ENCODE assay signal across 8 cellular contexts in genomic region chr12:1995205-1995896, GRCh38. TPM values are rescaled to one million over a fixed set of nuclear protein-coding genes. Genes with fewer than 3 reads are reported as not detected.
DNase-seq lines count a peak whose midpoint lies in the region; ATAC-seq and TF ChIP-seq lines count a peak whose summit lies in the region.

No MANE protein-coding gene starts in this region.

- no peaks in the 10 kb centered on the region for H3K9me3 ChIP-seq in CD4-positive, alpha-beta T cell (ENCODE audit: control insufficient read depth, low read length)
- H3K9me3 ChIP-seq in hepatocyte (ENCODE audit: low read depth) (no peaks in the 10 kb centered on the region), Caco-2 (no peaks in the 10 kb centered on the region)

- CTCF ChIA-PET in CD4-positive, alpha-beta T cell (lab: Charles Lee): interaction anchor here (1.2 kb wide), 1 partner anchor 55 kb away, joined by 3 read pairs; no protein-coding TSS in a partner anchor
- CTCF ChIA-PET in Caco-2 (lab: Charles Lee): no interaction called here
- CTCF ChIA-PET in Calu3 (lab: Charles Lee): no interaction called here

- H3K4me3 ChIP-seq in GM23338 (no peak overlapping the region), hepatocyte (no peak overlapping the region), Caco-2 (ENCODE audit: low read depth, low read length) (no peak overlapping the region)

- POLR2A ChIA-PET in CD4-positive, alpha-beta T cell (lab: Charles Lee): no interaction called here
- POLR2A ChIA-PET in Caco-2 (lab: Charles Lee): no interaction called here

- no TSS peak for BruUV-seq in Caco-2 (replicated peaks; lab: Mats Ljungman, UMichigan)
- no TSS peak for BruUV-seq in Calu3 (replicated peaks; lab: Mats Ljungman, UMichigan)

- H3K4me1 ChIP-seq in GM23338 (ENCODE audit: insufficient read depth): peaks cover 37% of the 10 kb centered on the region
- peaks cover 23% of the 10 kb centered on the region for H3K4me1 ChIP-seq in hepatocyte (ENCODE audit: insufficient read depth)
- 0 out of 2 replicates have a peak, but pooled peaks cover 5% of the 10 kb centered on the region for H3K4me1 ChIP-seq in Caco-2

- peaks cover 76% of the 10 kb centered on the region for H3K36me3 Mint-ChIP-seq in CD4-positive, alpha-beta T cell (ENCODE audit: low read depth)
- H3K36me3 Mint-ChIP-seq in GM23338 (ENCODE audit: low read depth): peaks cover 31% of the 10 kb centered on the region
- no peaks in the 10 kb centered on the region for H3K36me3 Mint-ChIP-seq in Caco-2 (ENCODE audit: insufficient read depth, unreplicated experiment)
- no peaks in the 10 kb centered on the region for H3K36me3 Mint-ChIP-seq in Calu3 (ENCODE audit: insufficient read depth, unreplicated experiment)

- intact Hi-C loops in CD4-positive, alpha-beta T cell (cut with DNase I, micrococcal nuclease): no loop called here
- intact Hi-C loops in Caco-2 (cut with micrococcal nuclease; ENCODE audit: unreplicated experiment): no loop called here
- intact Hi-C loops in Calu3 (cut with micrococcal nuclease; ENCODE audit: unreplicated experiment): no loop called here

- WGBS in hepatocyte (ENCODE audit: low lambda C conversion rate, missing lambda C conversion rate): 92% methylated on average over 4 of the region's 4 CpGs

- H3K27me3 ChIP-seq in CD4-positive, alpha-beta T cell (ENCODE audit: control insufficient read depth, insufficient read depth, low read length): no peaks in the 10 kb centered on the region
- H3K27me3 ChIP-seq in GM23338 (ENCODE audit: insufficient read depth): no peaks in the 10 kb centered on the region
- no peaks in the 10 kb centered on the region for H3K27me3 ChIP-seq in hepatocyte
- H3K27me3 ChIP-seq in Caco-2 (replicated peaks; ENCODE audit: control insufficient read depth, insufficient read depth, low read length): no peaks in the 10 kb centered on the region

- no peak for TF ChIP-seq CTCF in CD4-positive, alpha-beta T cell (IDR thresholded peaks at IDR 0.05)
- TF ChIP-seq CTCF in GM23338 (conservative IDR thresholded peaks at IDR 0.05; ENCODE audit: low read depth in 2 of 2): no peak
- no peak for TF ChIP-seq CTCF in hepatocyte (IDR thresholded peaks at IDR 0.05; ENCODE audit: poor library complexity)
- no peak for TF ChIP-seq CTCF in Caco-2 (IDR thresholded peaks at IDR 0.05; ENCODE audit: insufficient read depth in 1 of 2, low read depth in 1 of 2, low read length in 1 of 2, severe bottlenecking in 1 of 2, unreplicated experiment in 1 of 2)
- TF ChIP-seq CTCF in Calu3 (IDR thresholded peaks at IDR 0.05; ENCODE audit: unreplicated experiment): no peak

- H3K79me2 ChIP-seq in GM23338 (replicated peaks; ENCODE audit: insufficient read depth) (peaks cover 16% of the 10 kb centered on the region), hepatocyte (peaks cover 38% of the 10 kb centered on the region)

- H3K27me3 Mint-ChIP-seq in CD4-positive, alpha-beta T cell: no peaks in the 10 kb centered on the region
- H3K27me3 Mint-ChIP-seq in GM23338 (ENCODE audit: insufficient read depth, low read depth, poor library complexity): no peaks in the 10 kb centered on the region
- no peaks in the 10 kb centered on the region for H3K27me3 Mint-ChIP-seq in Caco-2 (ENCODE audit: insufficient read depth, unreplicated experiment)
- no peaks in the 10 kb centered on the region for H3K27me3 Mint-ChIP-seq in Calu3 (ENCODE audit: unreplicated experiment)

- H3K27ac ChIP-seq in CD4-positive, alpha-beta T cell (ENCODE audit: low read depth, low read length): no peak overlapping the region
- H3K27ac ChIP-seq in GM23338 (ENCODE audit: low read depth): no peak overlapping the region; the same call in 1 of the 2 replicates
- H3K27ac ChIP-seq in hepatocyte: peak overlapping the region; percentile 87

- peak overlapping the region; percentile 86 for H3K27ac Mint-ChIP-seq in CD4-positive, alpha-beta T cell
- H3K27ac Mint-ChIP-seq in GM23338: peak overlapping the region; percentile 79
- H3K27ac Mint-ChIP-seq in Caco-2 (ENCODE audit: unreplicated experiment): no peak overlapping the region
- H3K27ac Mint-ChIP-seq in Calu3 (ENCODE audit: unreplicated experiment): no peak overlapping the region

- no peaks in the 10 kb centered on the region for H3K9me3 Mint-ChIP-seq in CD4-positive, alpha-beta T cell
- no peaks in the 10 kb centered on the region for H3K9me3 Mint-ChIP-seq in GM23338
- H3K9me3 Mint-ChIP-seq in Caco-2 (ENCODE audit: unreplicated experiment): no peaks in the 10 kb centered on the region
- H3K9me3 Mint-ChIP-seq in Calu3 (ENCODE audit: low read depth, unreplicated experiment): no peaks in the 10 kb centered on the region

- H3K4me2 ChIP-seq in GM23338 (peak overlapping the region; percentile 6), hepatocyte (no peak overlapping the region)

- no peaks in the 10 kb centered on the region for H3F3A ChIP-seq in GM23338 (replicated peaks; ENCODE audit: low read depth)

- H3K4me1 Mint-ChIP-seq in CD4-positive, alpha-beta T cell (ENCODE audit: low read depth): peaks cover 53% of the 10 kb centered on the region
- H3K4me1 Mint-ChIP-seq in GM23338 (peaks cover 45% of the 10 kb centered on the region), Caco-2 (ENCODE audit: low read depth, unreplicated experiment) (no peaks in the 10 kb centered on the region), Calu3 (ENCODE audit: low read depth, unreplicated experiment) (no peaks in the 10 kb centered on the region)

- no peak for ATAC-seq in CD4-positive, alpha-beta T cell (ENCODE audit: poor library complexity)
- ATAC-seq in GM23338 (peak; percentile 54), HG03196 (IDR thresholded peaks at IDR 0.05; ENCODE audit: unreplicated experiment) (no peak)

- H4K20me1 ChIP-seq in GM23338 (replicated peaks; ENCODE audit: insufficient read depth) (no peaks in the 10 kb centered on the region), hepatocyte (ENCODE audit: insufficient read depth, poor library complexity, severe bottlenecking) (no peaks in the 10 kb centered on the region)

- DNase-seq in CD4-positive, alpha-beta T cell: no peak
- DNase-seq in GM23338 (ENCODE audit: low spot score) (no peak), OCI-M1 (lab: John Stamatoyannopoulos, UW) (peak; percentile 24), hepatocyte (ENCODE audit: low spot score) (no peak), Caco-2 (no peak), Calu3 (no peak)
- no peak for DNase-seq in stimulated activated CD4-positive, alpha-beta T cell treated with anti-CD3 and anti-CD28 coated beads, Interleukin-15, amount 100 ng/mL, for 24 hours

- H2AFZ ChIP-seq in GM23338: no peak overlapping the region
- H2AFZ ChIP-seq in hepatocyte: no peak overlapping the region

- H3K9me2 ChIP-seq in GM23338 (ENCODE audit: insufficient read depth): no peaks in the 10 kb centered on the region
- H3K9me2 ChIP-seq in hepatocyte (replicated peaks; ENCODE audit: insufficient read depth): no peaks in the 10 kb centered on the region

- H3K4me3 Mint-ChIP-seq in CD4-positive, alpha-beta T cell: no peak overlapping the region
- H3K4me3 Mint-ChIP-seq in GM23338 (peak overlapping the region; percentile 18; the same call in 2 of the 3 replicates), Caco-2 (ENCODE audit: unreplicated experiment) (no peak overlapping the region), Calu3 (ENCODE audit: low read depth, unreplicated experiment) (no peak overlapping the region)

- H3K36me3 ChIP-seq in GM23338 (ENCODE audit: insufficient read depth): no peaks in the 10 kb centered on the region
- no peaks in the 10 kb centered on the region for H3K36me3 ChIP-seq in hepatocyte (replicated peaks; ENCODE audit: insufficient read depth, low read depth)
- no peaks in the 10 kb centered on the region; the same call in 1 of the 2 replicates for H3K36me3 ChIP-seq in Caco-2 (ENCODE audit: control insufficient read depth, insufficient read depth, low read length)

TF ChIP-seq in GM23338, 12 proteins besides CTCF, POLR2A, EP300 and RAD21 (continues in another document):
- TF ChIP-seq EZH2phosphoT487 (IDR thresholded peaks at IDR 0.05; ENCODE audit: unreplicated experiment) (no peak), ZNF331 (CRISPR knock-in tag; IDR thresholded peaks at IDR 0.05; ENCODE audit: low read depth) (no peak)

RNA-seq across cellular contexts. Expression of gene DCP1B, which starts 8.9 kb away (rescaled TPM):
- 1 to 10 TPM; 4.3 to 4.6 TPM for total RNA-seq in CD4-positive, alpha-beta T cell
- 28.6 and 29.8 TPM in 2 replicates for total RNA-seq in GM23338 (2014; rRNA removed; shearing (Covaris generic))
- polyA plus RNA-seq in GM23338 (2016; fragmentation: Nextera tagmentation; extraction: Ambion mirVana): 18.9 and 24.4 TPM in 2 replicates
- total RNA-seq in hepatocyte: 13.4 and 22.8 TPM in 2 replicates
- polyA plus RNA-seq in hepatocyte: 16.7 and 20.9 TPM in 2 replicates
- total RNA-seq in Caco-2 (2022): 8.2 and 8.9 TPM in 2 replicates
- 6.3 and 8.6 TPM in 2 replicates for total RNA-seq in Calu3 (2022)

RNA-seq across cellular contexts. Expression of gene CACNA1C, which starts 57.4 kb away (rescaled TPM):
- under 1 TPM; 0.05 to 0.08 TPM for total RNA-seq in CD4-positive, alpha-beta T cell
- 0.82 and 2.1 TPM in 2 replicates for total RNA-seq in GM23338 (2014; rRNA removed; shearing (Covaris generic))
- polyA plus RNA-seq in GM23338 (2016; fragmentation: Nextera tagmentation; extraction: Ambion mirVana): 0.26 and 0.78 TPM in 2 replicates
- 3.8 and 4.0 TPM in 2 replicates for total RNA-seq in hepatocyte
- 3.2 and 7.9 TPM in 2 replicates for polyA plus RNA-seq in hepatocyte
- 0.05 TPM in 1 of 2 replicates, not detected in the other for total RNA-seq in Caco-2 (2022)
- total RNA-seq in Calu3 (2022): not detected in 2 replicates

Comparison
In these comparisons a context has a peak if more than half of its experiments do, and no peak if none do; other contexts are left out.
1. H3K27ac Mint-ChIP-seq: peak in CD4-positive, alpha-beta T cell (single experiment) and GM23338 (single experiment); none in Caco-2 (single experiment) and Calu3 (single experiment).